ENCODE assay signal across 12 cellular contexts in the genomic region with DNA sequence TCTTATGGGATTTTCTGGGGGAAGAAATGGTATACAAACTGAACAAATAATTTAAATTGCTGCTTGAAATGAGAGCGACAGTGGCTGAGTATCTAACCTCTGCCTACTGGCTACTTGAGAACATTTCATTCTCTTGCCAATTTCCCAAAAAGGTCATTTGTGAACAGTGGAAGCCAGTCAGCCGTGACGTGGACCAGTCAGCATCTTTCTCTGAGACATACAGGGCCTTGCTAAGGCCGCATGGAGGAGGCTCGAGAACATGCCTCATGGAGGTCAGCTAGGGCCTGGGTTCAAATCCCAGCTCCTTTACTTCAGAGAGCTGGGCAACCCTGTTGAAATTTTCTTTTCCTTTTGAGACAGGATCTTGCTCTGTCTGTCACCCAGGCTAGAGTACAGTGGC. TPM values are rescaled to one million over a fixed set of nuclear protein-coding genes. Genes with fewer than 3 reads are reported as not detected.
DNase-seq lines count a peak whose midpoint lies in the region; ATAC-seq, FAIRE-seq and TF ChIP-seq lines count a peak whose summit lies in the region.
"Had no signal": no experiment of that assay in that cellular context is flagged by ENCODE, and none has a peak within 500 bp of the region (broad histone marks: within the 10 kb centered on the region; RNA-seq: fewer than 3 reads in every experiment).

No MANE protein-coding gene starts in this region.

- no peak overlapping the region for H3K9ac ChIP-seq in HepG2 (ENCODE audit: insufficient read depth, low read depth, low read length)

- no peak overlapping the region for H3K4me2 ChIP-seq in HepG2 (ENCODE audit: low read depth, low read length)

- no peak for TF ChIP-seq RAD21 in HepG2 (CRISPR knock-in tag; IDR thresholded peaks at IDR 0.05)

- H3K36me3 Mint-ChIP-seq in T-helper 2 cell treated with Interferon-gamma antibody and Interleukin-4, amounts not matched to agents 5 μg/mL and 100 μg/mL, for 36 hours (ENCODE audit: low read depth): peaks cover 58% of the 10 kb centered on the region
- H3K36me3 Mint-ChIP-seq in activated CD4-positive, alpha-beta memory T cell treated with anti-CD3 and anti-CD28 coated beads for 36 hours: peaks cover 48% of the 10 kb centered on the region
- H3K36me3 Mint-ChIP-seq in stimulated activated effector memory CD8-positive, alpha-beta T cell treated with anti-CD3 and anti-CD28 coated beads, Interleukin-12 subunit alpha, Interleukin-12 subunit beta, amount 100 ng/mL, for 72 hours: peaks cover 73% of the 10 kb centered on the region

- peaks cover 31 to 55% (median 35%) of the 10 kb centered on the region in 3 donors for H3K4me1 ChIP-seq in esophagus squamous epithelium
- H3K4me1 ChIP-seq in HepG2 (ENCODE audit: insufficient read depth, low read length): peaks cover 48% of the 10 kb centered on the region

- no peak for ATAC-seq in stimulated activated effector memory CD8-positive, alpha-beta T cell treated with anti-CD3 and anti-CD28 coated beads, Interleukin-12 subunit alpha, Interleukin-12 subunit beta, amount 100 ng/mL, for 72 hours
- no peak for ATAC-seq in HepG2
- no peak for ATAC-seq in GM19455 (IDR thresholded peaks at IDR 0.05; ENCODE audit: unreplicated experiment)

- H3K27ac Mint-ChIP-seq in T-helper 2 cell treated with Interferon-gamma antibody and Interleukin-4, amounts not matched to agents 5 μg/mL and 100 μg/mL, for 36 hours: peak overlapping the region; percentile 95
- peak overlapping the region; percentile 98 for H3K27ac Mint-ChIP-seq in activated CD4-positive, alpha-beta memory T cell treated with anti-CD3 and anti-CD28 coated beads for 36 hours
- H3K27ac Mint-ChIP-seq in stimulated activated effector memory CD8-positive, alpha-beta T cell treated with anti-CD3 and anti-CD28 coated beads, Interleukin-12 subunit alpha, Interleukin-12 subunit beta, amount 100 ng/mL, for 72 hours: peak overlapping the region; percentile 100

- intact Hi-C loops in activated CD4-positive, alpha-beta memory T cell treated with anti-CD3 and anti-CD28 coated beads for 36 hours (cut with micrococcal nuclease): loop anchor here (5.0 kb wide), 1 partner anchor 56 kb away; no protein-coding TSS in a partner anchor
- intact Hi-C loops in esophagus squamous epithelium (cut with DNase I): no loop called here
- intact Hi-C loops in HepG2 (cut with micrococcal nuclease; ENCODE audit: unreplicated experiment): no loop called here

- H3K9me3 Mint-ChIP-seq in T-helper 2 cell treated with Interferon-gamma antibody and Interleukin-4, amounts not matched to agents 5 μg/mL and 100 μg/mL, for 36 hours: no peaks in the 10 kb centered on the region
- no peaks in the 10 kb centered on the region for H3K9me3 Mint-ChIP-seq in activated CD4-positive, alpha-beta memory T cell treated with anti-CD3 and anti-CD28 coated beads for 36 hours
- H3K9me3 Mint-ChIP-seq in stimulated activated effector memory CD8-positive, alpha-beta T cell treated with anti-CD3 and anti-CD28 coated beads, Interleukin-12 subunit alpha, Interleukin-12 subunit beta, amount 100 ng/mL, for 72 hours: no peaks in the 10 kb centered on the region

- peak overlapping the region; percentile 91 for H3K4me3 Mint-ChIP-seq in T-helper 2 cell treated with Interferon-gamma antibody and Interleukin-4, amounts not matched to agents 5 μg/mL and 100 μg/mL, for 36 hours
- peak overlapping the region; percentile 77 for H3K4me3 Mint-ChIP-seq in activated CD4-positive, alpha-beta memory T cell treated with anti-CD3 and anti-CD28 coated beads for 36 hours
- peak overlapping the region; percentile 95 for H3K4me3 Mint-ChIP-seq in stimulated activated effector memory CD8-positive, alpha-beta T cell treated with anti-CD3 and anti-CD28 coated beads, Interleukin-12 subunit alpha, Interleukin-12 subunit beta, amount 100 ng/mL, for 72 hours

- no TSS peak for BruUV-seq in HepG2 (replicated peaks; lab: Mats Ljungman, UMichigan)

- peak overlapping the region; percentile 88 to 94 (median 90) for H3K27ac ChIP-seq in esophagus squamous epithelium
- no peak overlapping the region for H3K27ac ChIP-seq in HepG2 (ENCODE audit: extremely low read length, insufficient read depth, low read length)

- no peak overlapping the region for H2AFZ ChIP-seq in HepG2 (ENCODE audit: low read length)

- H4K20me1 ChIP-seq in HepG2 (ENCODE audit: insufficient read depth, low read length): no peaks in the 10 kb centered on the region

- H3K4me3 ChIP-seq in esophagus squamous epithelium: no peak overlapping the region
- H3K4me3 ChIP-seq in HepG2 (replicated peaks in 1 of 3; ENCODE audit: insufficient read depth in 1 of 3, low read depth in 2 of 3, low read length in 3 of 3): no peak overlapping the region

- no peak for TF ChIP-seq EP300 in HepG2 (IDR thresholded peaks at IDR 0.05; ENCODE audit: low read depth in 2 of 2, low read length in 2 of 2)
- no peak for TF ChIP-seq EP300 in HepG2 (CRISPR knock-in tag; IDR thresholded peaks at IDR 0.05; ENCODE audit: borderline replicate concordance)

- no peak for DNase-seq in T-helper 2 cell treated with Interferon-gamma antibody and Interleukin-4, amounts not matched to agents 5 μg/mL and 100 μg/mL, for 36 hours (ENCODE audit: low spot score)
- no peak for DNase-seq in T-helper 2 cell
- DNase-seq in activated CD4-positive, alpha-beta memory T cell treated with anti-CD3 and anti-CD28 coated beads for 36 hours: peak; percentile 35
- no peak for DNase-seq in esophagus squamous epithelium (lab: John Stamatoyannopoulos, UW)
- no peak for DNase-seq in stimulated activated effector memory CD8-positive, alpha-beta T cell treated with anti-CD3 and anti-CD28 coated beads, Interleukin-12 subunit alpha, Interleukin-12 subunit beta, amount 100 ng/mL, for 72 hours (ENCODE audit: low spot score in 2 of 2)
- DNase-seq in HepG2 (ENCODE audit: low spot score): no peak
- no peak for DNase-seq in NCI-H510A (lab: John Stamatoyannopoulos, UW)
- DNase-seq: GDM1, NCI-H774 had no signal

- no peak for FAIRE-seq in HepG2 (lab: Jason Lieb, UNC)
- FAIRE-seq: endometrium, islet of Langerhans had no signal

- CTCF ChIA-PET in activated CD4-positive, alpha-beta memory T cell treated with anti-CD3 and anti-CD28 coated beads for 36 hours (lab: Charles Lee): interaction anchor here (0.9 to 3.7 kb wide), 6 partner anchors 13 to 151 kb away, joined by 3 to 26 read pairs (median 5); no protein-coding TSS in a partner anchor
- CTCF ChIA-PET in HepG2 (lab: Yijun Ruan, JAX; ENCODE audit: low intra/inter-chr PET ratio, low total read pairs): no interaction called here

- peaks cover 53% of the 10 kb centered on the region for H3K4me1 Mint-ChIP-seq in T-helper 2 cell treated with Interferon-gamma antibody and Interleukin-4, amounts not matched to agents 5 μg/mL and 100 μg/mL, for 36 hours (ENCODE audit: low read depth)
- peaks cover 58% of the 10 kb centered on the region for H3K4me1 Mint-ChIP-seq in activated CD4-positive, alpha-beta memory T cell treated with anti-CD3 and anti-CD28 coated beads for 36 hours (ENCODE audit: low read depth)
- H3K4me1 Mint-ChIP-seq in stimulated activated effector memory CD8-positive, alpha-beta T cell treated with anti-CD3 and anti-CD28 coated beads, Interleukin-12 subunit alpha, Interleukin-12 subunit beta, amount 100 ng/mL, for 72 hours: peaks cover 65% of the 10 kb centered on the region

- no peaks in the 10 kb centered on the region for H3K27me3 Mint-ChIP-seq in T-helper 2 cell treated with Interferon-gamma antibody and Interleukin-4, amounts not matched to agents 5 μg/mL and 100 μg/mL, for 36 hours (ENCODE audit: low read depth)
- H3K27me3 Mint-ChIP-seq in activated CD4-positive, alpha-beta memory T cell treated with anti-CD3 and anti-CD28 coated beads for 36 hours: no peaks in the 10 kb centered on the region

- H3K27me3 ChIP-seq in esophagus squamous epithelium (no peaks in the 10 kb centered on the region), HepG2 (ENCODE audit: control insufficient read depth in 1 of 2, insufficient read depth in 2 of 2, low read length in 2 of 2) (no peaks in the 10 kb centered on the region)

- H3K36me3 ChIP-seq in esophagus squamous epithelium (peaks cover 20 to 63% (median 23%) of the 10 kb centered on the region in 3 donors), HepG2 (replicated peaks in 1 of 2; ENCODE audit: control insufficient read depth in 1 of 2, insufficient read depth in 2 of 2, low read length in 2 of 2) (peaks cover 14 to 49% of the 10 kb centered on the region in 2 experiments)

- H3K79me2 ChIP-seq in HepG2 (ENCODE audit: insufficient read depth, low read length): peaks cover 26% of the 10 kb centered on the region

- TF ChIP-seq CTCF in esophagus squamous epithelium (IDR thresholded peaks at IDR 0.05) (no peak), HepG2 (CRISPR knock-in tag; IDR thresholded peaks at IDR 0.05) (no peak)

- no peaks in the 10 kb centered on the region for H3K9me3 ChIP-seq in esophagus squamous epithelium
- H3K9me3 ChIP-seq in HepG2 (ENCODE audit: low read length): no peaks in the 10 kb centered on the region

- POLR2A ChIA-PET in activated CD4-positive, alpha-beta memory T cell treated with anti-CD3 and anti-CD28 coated beads for 36 hours (lab: Charles Lee): interaction anchor here (0.6 to 9.1 kb wide), 4 partner anchors 12 to 436 kb away, joined by 3 to 205 read pairs (median 5); partner anchors contain the start of gene ZC3H4
- POLR2A ChIA-PET in HepG2 (lab: Yijun Ruan, JAX): interaction anchor here (3.4 to 11.1 kb wide), 2 partner anchors 18 to 39 kb away, joined by 24 to 456 read pairs; partner anchors contain the start of genes SAE1 and ZC3H4

- in situ Hi-C loops in HepG2 (cut with HindIII; ENCODE audit: extremely low pct_ligation_motif_present, low pct_unique_long_range_greater_than_20kb): no loop called here

- 76 to 83% methylated on average over 5 of the region's 5 CpGs for WGBS in esophagus squamous epithelium, 2 donors
- 100% methylated on average over 3 of the region's 5 CpGs for WGBS in HepG2 (ENCODE audit: low lambda C conversion rate)

- TF ChIP-seq POLR2A in esophagus squamous epithelium (IDR thresholded peaks at IDR 0.05) (no peak), HepG2 (IDR thresholded peaks at IDR 0.05; ENCODE audit: insufficient read depth in 1 of 2, low read depth in 2 of 2, low read length in 2 of 2) (no peak)

RNA-seq across cellular contexts. Expression of gene ZC3H4, which starts 20.3 kb away (rescaled TPM):
- 10 to 100 TPM; 77.1 to 78.6 TPM for total RNA-seq in activated CD4-positive, alpha-beta memory T cell treated with anti-CD3 and anti-CD28 coated beads for 36 hours
- total RNA-seq in esophagus squamous epithelium (10 to 100 TPM; 16.4 to 26.2 (median 20.1) TPM), HepG2 (2016; rRNA removed; fragmentation: Illumina TruSeq; extraction: Trizol) (10.7 and 11.2 TPM in 2 replicates)
- 1.5 and 1.6 TPM in 2 replicates for total RNA-seq in HepG2 (2016; cell fraction: cytosol; rRNA removed; fragmentation: Illumina TruSeq; extraction: Trizol; ENCODE audit: low read depth)
- total RNA-seq in HepG2 (2016; cell fraction: insoluble cytoplasmic fraction; rRNA removed; fragmentation: Illumina TruSeq; extraction: Trizol): 9.3 and 12.3 TPM in 2 replicates
- 5.3 and 5.7 TPM in 2 replicates for total RNA-seq in HepG2 (2016; cell fraction: membrane; rRNA removed; fragmentation: Illumina TruSeq; extraction: Trizol)
- total RNA-seq in HepG2 (2016; cell fraction: nucleus; rRNA removed; fragmentation: Illumina TruSeq; extraction: Trizol): 13.6 and 15.3 TPM in 2 replicates
- 1.8 and 2.7 TPM in 2 replicates for polyA plus RNA-seq in HepG2 (2011; rRNA removed)
- 1.0 and 1.3 TPM in 2 replicates for polyA plus RNA-seq in HepG2 (2011; cell fraction: cytosol; rRNA removed)
- polyA plus RNA-seq in HepG2 (2011; cell fraction: nucleus; rRNA removed): 6.8 and 8.8 TPM in 2 replicates
- 9.4 and 14.6 TPM in 2 replicates for polyA plus RNA-seq in HepG2 (2012)
- polyA plus RNA-seq in HepG2 (2016; cell fraction: cytosol; fragmentation: Illumina TruSeq; extraction: Trizol; ENCODE audit: low read depth): 0.51 and 0.61 TPM in 2 replicates
- 9.8 and 11.1 TPM in 2 replicates for polyA plus RNA-seq in HepG2 (2016; cell fraction: insoluble cytoplasmic fraction; fragmentation: Illumina TruSeq; extraction: Trizol; ENCODE audit: low read depth)
- 1.3 and 1.9 TPM in 2 replicates for polyA plus RNA-seq in HepG2 (2016; cell fraction: membrane; fragmentation: Illumina TruSeq; extraction: Trizol; ENCODE audit: low read depth)
- polyA plus RNA-seq in HepG2 (2016; cell fraction: nucleus; fragmentation: Illumina TruSeq; extraction: Trizol; ENCODE audit: insufficient read depth, low read depth): 27.0 and 29.7 TPM in 2 replicates
- 7.1 and 12.2 TPM in 2 replicates for polyA minus RNA-seq in HepG2 (2011; rRNA and poly(A)+ RNA removed; ENCODE audit: low replicate concordance)
- 4.8 and 6.7 TPM in 2 replicates for polyA minus RNA-seq in HepG2 (2011; cell fraction: cytosol; rRNA and poly(A)+ RNA removed)
- polyA minus RNA-seq in HepG2 (2011; cell fraction: nucleus; rRNA and poly(A)+ RNA removed): 7.2 and 8.1 TPM in 2 replicates

RNA-seq across cellular contexts. Expression of gene SAE1, which starts 37.4 kb away (rescaled TPM):
- 100 to 1,000 TPM; 154 to 157 TPM for total RNA-seq in activated CD4-positive, alpha-beta memory T cell treated with anti-CD3 and anti-CD28 coated beads for 36 hours
- total RNA-seq in esophagus squamous epithelium (10 to 100 TPM; 31.8 to 73.5 (median 62.1) TPM), HepG2 (2016; rRNA removed; fragmentation: Illumina TruSeq; extraction: Trizol) (197 and 250 TPM in 2 replicates)
- total RNA-seq in HepG2 (2016; cell fraction: cytosol; rRNA removed; fragmentation: Illumina TruSeq; extraction: Trizol; ENCODE audit: low read depth): 27.4 and 28.3 TPM in 2 replicates
- 203 and 249 TPM in 2 replicates for total RNA-seq in HepG2 (2016; cell fraction: insoluble cytoplasmic fraction; rRNA removed; fragmentation: Illumina TruSeq; extraction: Trizol)
- total RNA-seq in HepG2 (2016; cell fraction: membrane; rRNA removed; fragmentation: Illumina TruSeq; extraction: Trizol): 68.8 and 71.8 TPM in 2 replicates
- total RNA-seq in HepG2 (2016; cell fraction: nucleus; rRNA removed; fragmentation: Illumina TruSeq; extraction: Trizol): 79.5 and 90.1 TPM in 2 replicates
- polyA plus RNA-seq in HepG2 (2011; rRNA removed): 73.2 and 87.6 TPM in 2 replicates
- 88.2 and 89.6 TPM in 2 replicates for polyA plus RNA-seq in HepG2 (2011; cell fraction: cytosol; rRNA removed)
- polyA plus RNA-seq in HepG2 (2011; cell fraction: nucleus; rRNA removed): 26.8 and 31.7 TPM in 2 replicates
- polyA plus RNA-seq in HepG2 (2012): 92.3 and 105 TPM in 2 replicates
- polyA plus RNA-seq in HepG2 (2016; cell fraction: cytosol; fragmentation: Illumina TruSeq; extraction: Trizol; ENCODE audit: low read depth): 24.4 and 24.9 TPM in 2 replicates
- 266 and 269 TPM in 2 replicates for polyA plus RNA-seq in HepG2 (2016; cell fraction: insoluble cytoplasmic fraction; fragmentation: Illumina TruSeq; extraction: Trizol; ENCODE audit: low read depth)
- polyA plus RNA-seq in HepG2 (2016; cell fraction: membrane; fragmentation: Illumina TruSeq; extraction: Trizol; ENCODE audit: low read depth): 52.5 and 52.7 TPM in 2 replicates
- polyA plus RNA-seq in HepG2 (2016; cell fraction: nucleus; fragmentation: Illumina TruSeq; extraction: Trizol; ENCODE audit: insufficient read depth, low read depth): 107 and 114 TPM in 2 replicates
- polyA minus RNA-seq in HepG2 (2011; rRNA and poly(A)+ RNA removed; ENCODE audit: low replicate concordance): 68.8 and 79.3 TPM in 2 replicates
- 36.7 and 40.2 TPM in 2 replicates for polyA minus RNA-seq in HepG2 (2011; cell fraction: cytosol; rRNA and poly(A)+ RNA removed)
- polyA minus RNA-seq in HepG2 (2011; cell fraction: nucleus; rRNA and poly(A)+ RNA removed): 15.1 and 20.1 TPM in 2 replicates

RNA-seq across cellular contexts. Expression of gene TMEM160, which starts 44.8 kb away (rescaled TPM):
- 10 to 100 TPM; 62.8 to 69.8 TPM for total RNA-seq in activated CD4-positive, alpha-beta memory T cell treated with anti-CD3 and anti-CD28 coated beads for 36 hours
- total RNA-seq in esophagus squamous epithelium: 10 to 100 TPM; 24.8 to 51.4 (median 38.6) TPM
- 18.0 and 26.7 TPM in 2 replicates for total RNA-seq in HepG2 (2016; rRNA removed; fragmentation: Illumina TruSeq; extraction: Trizol)
- 44.8 and 45.5 TPM in 2 replicates for total RNA-seq in HepG2 (2016; cell fraction: cytosol; rRNA removed; fragmentation: Illumina TruSeq; extraction: Trizol; ENCODE audit: low read depth)
- total RNA-seq in HepG2 (2016; cell fraction: insoluble cytoplasmic fraction; rRNA removed; fragmentation: Illumina TruSeq; extraction: Trizol): 18.4 and 20.4 TPM in 2 replicates
- total RNA-seq in HepG2 (2016; cell fraction: membrane; rRNA removed; fragmentation: Illumina TruSeq; extraction: Trizol): 36.3 and 50.1 TPM in 2 replicates
- 6.1 and 8.2 TPM in 2 replicates for total RNA-seq in HepG2 (2016; cell fraction: nucleus; rRNA removed; fragmentation: Illumina TruSeq; extraction: Trizol)
- polyA plus RNA-seq in HepG2 (2011; rRNA removed): 5.2 and 7.0 TPM in 2 replicates
- polyA plus RNA-seq in HepG2 (2011; cell fraction: cytosol; rRNA removed): 9.2 and 27.5 TPM in 2 replicates
- 8.8 and 9.4 TPM in 2 replicates for polyA plus RNA-seq in HepG2 (2011; cell fraction: nucleus; rRNA removed)
- 2.5 and 4.4 TPM in 2 replicates for polyA plus RNA-seq in HepG2 (2012)
- 46.7 and 50.4 TPM in 2 replicates for polyA plus RNA-seq in HepG2 (2016; cell fraction: cytosol; fragmentation: Illumina TruSeq; extraction: Trizol; ENCODE audit: low read depth)
- 13.9 and 21.8 TPM in 2 replicates for polyA plus RNA-seq in HepG2 (2016; cell fraction: insoluble cytoplasmic fraction; fragmentation: Illumina TruSeq; extraction: Trizol; ENCODE audit: low read depth)
- polyA plus RNA-seq in HepG2 (2016; cell fraction: membrane; fragmentation: Illumina TruSeq; extraction: Trizol; ENCODE audit: low read depth): 29.2 and 30.8 TPM in 2 replicates
- 13.4 and 18.2 TPM in 2 replicates for polyA plus RNA-seq in HepG2 (2016; cell fraction: nucleus; fragmentation: Illumina TruSeq; extraction: Trizol; ENCODE audit: insufficient read depth, low read depth)
- polyA minus RNA-seq in HepG2 (2011; rRNA and poly(A)+ RNA removed; ENCODE audit: low replicate concordance): 9.5 and 9.9 TPM in 2 replicates
- 3.5 and 4.8 TPM in 2 replicates for polyA minus RNA-seq in HepG2 (2011; cell fraction: cytosol; rRNA and poly(A)+ RNA removed)
- 1.1 and 2.2 TPM in 2 replicates for polyA minus RNA-seq in HepG2 (2011; cell fraction: nucleus; rRNA and poly(A)+ RNA removed)
